ENCODE assay signal across 1 cellular context in genomic region chr20:354298-354977, GRCh38.
TF ChIP-seq lines count a peak whose summit lies in the region.

No MANE protein-coding gene starts in this region.

TF ChIP-seq in K562, 482 proteins besides CTCF, POLR2A, EP300 and RAD21 (continues in another document):
- TF ChIP-seq ZNF282 (CRISPR knock-in tag; IDR thresholded peaks at IDR 0.05) (no peak), CREBBP (IDR thresholded peaks at IDR 0.05; ENCODE audit: low read depth, low read length) (no peak), NFIC (IDR thresholded peaks at IDR 0.05) (0 out of 2 replicates have a peak, but pooled peaks have one; percentile 5), ARHGAP35 (IDR thresholded peaks at IDR 0.05; ENCODE audit: partially characterized antibody) (no peak), THRAP3 (IDR thresholded peaks at IDR 0.05; ENCODE audit: borderline replicate concordance) (no peak), ZBTB1 (CRISPR knock-in tag; IDR thresholded peaks at IDR 0.05; ENCODE audit: borderline replicate concordance, low read depth) (no peak), POLR2AphosphoS2 (IDR thresholded peaks at IDR 0.05; ENCODE audit: low read length) (peak; percentile 52; the same call in 1 of the 2 replicates), CCNT2 (IDR thresholded peaks at IDR 0.05; ENCODE audit: borderline replicate concordance, extremely low read depth, insufficient read length, low read depth, low read length) (no peak), GABPB1 (CRISPR knock-in tag; IDR thresholded peaks at IDR 0.05) (peak; percentile 49; the same call in 1 of the 2 replicates), FOXK1 (CRISPR knock-in tag; IDR thresholded peaks at IDR 0.05; ENCODE audit: borderline replicate concordance) (no peak), CC2D1A (IDR thresholded peaks at IDR 0.05) (peak; percentile 85; the same call in 1 of the 2 replicates), CREB1 (IDR thresholded peaks at IDR 0.05) (no peak), CREB1 (CRISPR knock-in tag; IDR thresholded peaks at IDR 0.05) (peak; percentile 64), DNMT1 (IDR thresholded peaks at IDR 0.05) (no peak), VEZF1 (CRISPR knock-in tag; IDR thresholded peaks at IDR 0.05) (peak; percentile 93), CSDE1 (IDR thresholded peaks at IDR 0.05) (no peak), ARID2 (IDR thresholded peaks at IDR 0.05) (peak; percentile 45; the same call in 1 of the 2 replicates), BRD9 (IDR thresholded peaks at IDR 0.05; ENCODE audit: low read depth, partially characterized antibody) (peak; percentile 80), MAZ (CRISPR knock-in tag; conservative IDR thresholded peaks at IDR 0.05 in 1 of 2, IDR thresholded peaks at IDR 0.05 in 1 of 2) (peak; percentile 94 to 100), CREM (IDR thresholded peaks at IDR 0.05; ENCODE audit: low read depth) (peak; percentile 72), SMC3 (conservative IDR thresholded peaks at IDR 0.05; ENCODE audit: insufficient read depth, low read depth, low read length) (peak; percentile 89), JUND (IDR thresholded peaks at IDR 0.05; ENCODE audit: borderline replicate concordance, low read depth, low read length) (peak; percentile 21; the same call in 1 of the 2 replicates), JUND (tag; IDR thresholded peaks at IDR 0.05; ENCODE audit: borderline replicate concordance, low read depth, low read length) (no peak; the same call in 2 of the 3 replicates), JUN (IDR thresholded peaks at IDR 0.05; ENCODE audit: borderline replicate concordance, low read depth, low read length) (no peak), JUN (CRISPR knock-in tag; IDR thresholded peaks at IDR 0.05; ENCODE audit: borderline replicate concordance) (0 out of 2 replicates have a peak, but pooled peaks have one; percentile 41), ZBTB7A (IDR thresholded peaks at IDR 0.05; ENCODE audit: borderline replicate concordance, control insufficient read depth, low read depth, low read length) (peak; percentile 31; the same call in 1 of the 2 replicates), ZNF518B (CRISPR knock-in tag; IDR thresholded peaks at IDR 0.05) (no peak), IRF9 (tag; IDR thresholded peaks at IDR 0.05) (0 out of 2 replicates have a peak, but pooled peaks have one; percentile 18), ZNF134 (CRISPR knock-in tag; conservative IDR thresholded peaks at IDR 0.05) (no peak), ZNF592 (IDR thresholded peaks at IDR 0.05) (peak; percentile 56; the same call in 1 of the 2 replicates), ZNF449 (CRISPR knock-in tag; IDR thresholded peaks at IDR 0.05) (0 out of 2 replicates have a peak, but pooled peaks have one; percentile 47), TAL1 (IDR thresholded peaks at IDR 0.05) (no peak), YY1 (IDR thresholded peaks at IDR 0.05; ENCODE audit: borderline replicate concordance in 1 of 3, control insufficient read depth in 1 of 3, extremely low read depth in 1 of 3, insufficient read depth in 3 of 3, insufficient read length in 1 of 3, insufficient replicate concordance in 2 of 3, low read depth in 1 of 3, low read length in 2 of 3) (peak in 2 of 3 experiments; percentile 26 to 36), RCOR1 (IDR thresholded peaks at IDR 0.05; ENCODE audit: borderline replicate concordance in 1 of 2, low read depth in 2 of 2, low read length in 2 of 2) (0 out of 4 replicates have a peak, but pooled peaks of 1 of the 2 experiments have one; percentile 18), ZNF584 (CRISPR knock-in tag; IDR thresholded peaks at IDR 0.05; ENCODE audit: low read depth) (peak; percentile 41; the same call in 1 of the 2 replicates), ZNF740 (CRISPR knock-in tag; IDR thresholded peaks at IDR 0.05) (peak; percentile 52; the same call in 1 of the 2 replicates), ZNF740 (tag; IDR thresholded peaks at IDR 0.05) (no peak), HDAC6 (IDR thresholded peaks at IDR 0.05; ENCODE audit: low read depth, low read length) (no peak), OTX1 (CRISPR knock-in tag; IDR thresholded peaks at IDR 0.05) (0 out of 2 replicates have a peak, but pooled peaks have one; percentile 7), POLR2AphosphoS5 (IDR thresholded peaks at IDR 0.05; ENCODE audit: control insufficient read depth, insufficient read depth, low read depth, low read length) (peak; percentile 18; the same call in 1 of the 2 replicates), RB1 (IDR thresholded peaks at IDR 0.05; ENCODE audit: low read depth) (peak; percentile 45; the same call in 1 of the 2 replicates), NR2C2 (CRISPR knock-in tag; IDR thresholded peaks at IDR 0.05) (no peak), NR2C2 (tag; IDR thresholded peaks at IDR 0.05) (no peak), ID3 (CRISPR knock-in tag; IDR thresholded peaks at IDR 0.05) (no peak), ID3 (tag; IDR thresholded peaks at IDR 0.05) (0 out of 2 replicates have a peak, but pooled peaks have one; percentile 41), L3MBTL2 (IDR thresholded peaks at IDR 0.05) (peak; percentile 21; the same call in 1 of the 2 replicates), ZNF133 (CRISPR knock-in tag; IDR thresholded peaks at IDR 0.05) (no peak), HNRNPK (IDR thresholded peaks at IDR 0.05; ENCODE audit: low read depth, low read length, poor library complexity, severe bottlenecking) (no peak), ATF7 (IDR thresholded peaks at IDR 0.05) (peak; percentile 21; the same call in 1 of the 2 replicates), NR4A1 (CRISPR knock-in tag; IDR thresholded peaks at IDR 0.05) (no peak), NR4A1 (tag; IDR thresholded peaks at IDR 0.05) (0 out of 2 replicates have a peak, but pooled peaks have one; percentile 46), BRD4 (IDR thresholded peaks at IDR 0.05) (0 out of 2 replicates have a peak, but pooled peaks have one; percentile 63), CBX1 (IDR thresholded peaks at IDR 0.05; ENCODE audit: low read depth) (no peak), NONO (IDR thresholded peaks at IDR 0.05; ENCODE audit: low read depth in 2 of 2, low read length in 1 of 2) (no peak), ESRRA (IDR thresholded peaks at IDR 0.05; ENCODE audit: borderline replicate concordance, low read depth) (peak; percentile 19; the same call in 1 of the 2 replicates), LCOR (CRISPR knock-in tag; IDR thresholded peaks at IDR 0.05) (0 out of 2 replicates have a peak, but pooled peaks have one; percentile 54), CTBP1 (IDR thresholded peaks at IDR 0.05; ENCODE audit: borderline replicate concordance) (peak; percentile 29; the same call in 1 of the 2 replicates), PTRF (tag; IDR thresholded peaks at IDR 0.05) (no peak), RBM14 (IDR thresholded peaks at IDR 0.05; ENCODE audit: borderline replicate concordance, insufficient read depth, low read depth, low read length) (no peak), BACH1 (tag; IDR thresholded peaks at IDR 0.05) (peak; percentile 27; the same call in 1 of the 2 replicates), SP1 (CRISPR knock-in tag; IDR thresholded peaks at IDR 0.05) (peak; percentile 77), MTA3 (IDR thresholded peaks at IDR 0.05; ENCODE audit: borderline replicate concordance) (peak; percentile 52; the same call in 1 of the 2 replicates)
